18 cellular contexts compared by ENCODE assay signal in the genomic region with DNA sequence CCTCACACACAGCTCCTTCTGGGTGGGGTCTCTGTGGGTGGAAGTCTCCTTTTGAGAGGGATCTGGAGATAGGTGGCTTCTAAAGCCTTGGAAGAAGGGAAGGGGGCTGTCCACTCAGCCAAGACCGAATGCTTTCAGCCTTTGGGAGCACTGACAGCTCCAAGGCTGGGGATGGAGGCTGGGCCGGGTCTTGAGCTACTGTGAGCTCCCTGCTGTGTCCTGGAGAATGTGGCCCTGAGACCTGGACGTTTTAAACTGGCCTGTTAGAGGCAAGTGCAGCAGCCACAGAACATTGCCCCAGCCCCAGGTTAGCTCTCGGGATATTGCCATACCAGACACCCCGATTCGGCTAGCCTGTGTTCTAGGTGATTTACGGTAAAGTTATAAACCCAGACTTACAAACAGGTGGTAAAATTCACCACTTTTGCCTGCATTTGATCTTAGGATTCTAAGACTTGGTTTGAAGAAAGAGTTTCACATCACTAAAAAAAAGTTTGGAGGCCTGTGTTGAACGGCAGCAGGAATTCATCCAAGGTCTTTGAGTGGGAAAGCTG.
DNase-seq lines count a peak whose midpoint lies in the region; ATAC-seq, FAIRE-seq and TF ChIP-seq lines count a peak whose summit lies in the region.
"Had no signal": no experiment of that assay in that cellular context is flagged by ENCODE, and none has a peak within 500 bp of the region (broad histone marks: within the 10 kb centered on the region; RNA-seq: fewer than 3 reads in every experiment).

No MANE protein-coding gene starts in this region.

- in situ Hi-C loops in K562 (cut with MboI) = no loop called here

- H3K4me2 ChIP-seq in K562 (ENCODE audit: insufficient read depth, low read length) = no peak overlapping the region
- H3K4me2 ChIP-seq in hepatocyte = peak overlapping the region; percentile 9
- no peak overlapping the region for H3K4me2 ChIP-seq in osteoblast (ENCODE audit: insufficient read depth, low read length)
- H3K4me2 ChIP-seq: A549 had no signal

- no peak for ATAC-seq in K562
- no peak for ATAC-seq in upper lobe of right lung
- no peak for ATAC-seq in foreskin keratinocyte
- ATAC-seq: A549 had no signal

- H3K27me3 ChIP-seq in K562 (ENCODE audit: control insufficient read depth in 2 of 2, insufficient read depth in 2 of 2, low read length in 2 of 2) = peaks cover 36 to 87% of the 10 kb centered on the region in 2 experiments
- no peaks in the 10 kb centered on the region for H3K27me3 ChIP-seq in hepatocyte
- H3K27me3 ChIP-seq in osteoblast (ENCODE audit: insufficient read depth, low read length) = no peaks in the 10 kb centered on the region
- no peaks in the 10 kb centered on the region for H3K27me3 ChIP-seq in upper lobe of right lung
- H3K27me3 ChIP-seq in foreskin keratinocyte = no peaks in the 10 kb centered on the region
- H3K27me3 ChIP-seq in BE2C = no peaks in the 10 kb centered on the region
- H3K27me3 ChIP-seq: MG63, SJSA1 had no signal

- POLR2A ChIA-PET in K562 (lab: Yijun Ruan, JAX) = no interaction called here

- CTCF ChIA-PET in K562 (lab: Yijun Ruan, JAX; ENCODE audit: low intra/inter-chr PET ratio) = no interaction called here

- intact Hi-C loops in K562 (cut with micrococcal nuclease) (no loop called here), upper lobe of right lung (cut with DNase I) (no loop called here)

- TF ChIP-seq EP300 in K562 (IDR thresholded peaks at IDR 0.05; ENCODE audit: low read length) = no peak

- no peak for TF ChIP-seq RAD21 in K562 (CRISPR knock-in tag; conservative IDR thresholded peaks at IDR 0.05 in 1 of 2, IDR thresholded peaks at IDR 0.05 in 1 of 2)

- H3K9me1 ChIP-seq in K562 (ENCODE audit: control insufficient read depth, insufficient read depth, low read length) = no peaks in the 10 kb centered on the region

- no peak overlapping the region for H3K9ac ChIP-seq in K562 (ENCODE audit: insufficient read depth in 1 of 2, low read depth in 2 of 2, low read length in 2 of 2)

- H3K9me3 ChIP-seq in K562 (replicated peaks; ENCODE audit: control insufficient read depth, insufficient read depth, low read depth, low read length) (no peaks in the 10 kb centered on the region), hepatocyte (ENCODE audit: low read depth) (no peaks in the 10 kb centered on the region), osteoblast (ENCODE audit: low read depth, low read length) (no peaks in the 10 kb centered on the region), upper lobe of right lung (no peaks in the 10 kb centered on the region), BE2C (no peaks in the 10 kb centered on the region; the same call in 1 of the 2 replicates)
- H3K9me3 ChIP-seq: A549, MG63, SJSA1 had no signal

- TF ChIP-seq POLR2A in K562 (conservative IDR thresholded peaks at IDR 0.05) = no peak

- H4K20me1 ChIP-seq in K562 (replicated peaks; ENCODE audit: control insufficient read depth, insufficient read depth, low read length) (peaks cover 13% of the 10 kb centered on the region; the same call in 1 of the 2 replicates), hepatocyte (ENCODE audit: insufficient read depth, poor library complexity, severe bottlenecking) (no peaks in the 10 kb centered on the region), osteoblast (ENCODE audit: insufficient read depth, low read length) (no peaks in the 10 kb centered on the region)

- no peaks in the 10 kb centered on the region for H3K36me3 ChIP-seq in K562 (ENCODE audit: control insufficient read depth, insufficient read depth, low read length)
- H3K36me3 ChIP-seq in hepatocyte (replicated peaks; ENCODE audit: insufficient read depth, low read depth) = no peaks in the 10 kb centered on the region
- H3K36me3 ChIP-seq in osteoblast (ENCODE audit: insufficient read depth, low read length) = no peaks in the 10 kb centered on the region
- H3K36me3 ChIP-seq in upper lobe of right lung = no peaks in the 10 kb centered on the region
- no peaks in the 10 kb centered on the region for H3K36me3 ChIP-seq in BE2C
- H3K36me3 ChIP-seq: MG63 had no signal

- no peaks in the 10 kb centered on the region for H3K4me1 ChIP-seq in K562 (replicated peaks in 1 of 2; ENCODE audit: control insufficient read depth in 2 of 2, insufficient read depth in 2 of 2, low read length in 2 of 2)
- peaks cover 20% of the 10 kb centered on the region for H3K4me1 ChIP-seq in hepatocyte (ENCODE audit: insufficient read depth)
- no peaks in the 10 kb centered on the region for H3K4me1 ChIP-seq in osteoblast (ENCODE audit: insufficient read depth, low read length)
- H3K4me1 ChIP-seq in upper lobe of right lung = no peaks in the 10 kb centered on the region
- no peaks in the 10 kb centered on the region for H3K4me1 ChIP-seq in foreskin keratinocyte
- H3K4me1 ChIP-seq in BE2C = no peaks in the 10 kb centered on the region
- H3K4me1 ChIP-seq: A549, SJSA1 had no signal

- BruUV-seq in K562 (replicated peaks; lab: Mats Ljungman, UMichigan) = no TSS peak

- no peaks in the 10 kb centered on the region for H3K9me2 ChIP-seq in hepatocyte (replicated peaks; ENCODE audit: insufficient read depth)

- TF ChIP-seq CTCF in K562 (IDR thresholded peaks at IDR 0.05 in 2 of 3, conservative IDR thresholded peaks at IDR 0.05 in 1 of 3; ENCODE audit: insufficient read depth in 2 of 3, low read depth in 1 of 3, low read length in 3 of 3) (no peak), hepatocyte (IDR thresholded peaks at IDR 0.05; ENCODE audit: poor library complexity) (no peak), osteoblast (IDR thresholded peaks at IDR 0.05; ENCODE audit: extremely low read depth, low read depth, low read length) (no peak), upper lobe of right lung (IDR thresholded peaks at IDR 0.05) (no peak), foreskin keratinocyte (conservative IDR thresholded peaks at IDR 0.05) (no peak), BE2C (IDR thresholded peaks at IDR 0.05; ENCODE audit: low read depth, low read length) (no peak)

- 0% methylated on average over 8 of the region's 8 CpGs for WGBS in K562 (ENCODE audit: insufficient coverage, low coverage, missing lambda C conversion rate)
- WGBS in hepatocyte (ENCODE audit: low lambda C conversion rate, missing lambda C conversion rate) = 81% methylated on average over 8 of the region's 8 CpGs

- FAIRE-seq in K562 (lab: Jason Lieb, UNC) = no peak
- FAIRE-seq: A549 had no signal

- no peak for DNase-seq in K562 (ENCODE audit: extremely low read depth in 1 of 4, low spot score in 3 of 4)
- DNase-seq in hepatocyte (ENCODE audit: low spot score) = no peak
- DNase-seq in osteoblast (ENCODE audit: insufficient read length, low spot score, missing footprints) = peak; percentile 41
- peak; percentile 46 for DNase-seq in upper lobe of right lung
- no peak for DNase-seq in foreskin keratinocyte
- no peak for DNase-seq in BE2C
- DNase-seq in NCI-H1694 treated with DMSO at 0.1 percent for 48 hours (lab: John Stamatoyannopoulos, UW) = no peak
- DNase-seq: CD4-positive, CD25-positive, alpha-beta regulatory T cell; EL; GF-D8; MG63; NCI-H1092; NCI-H1436; NCI-H2029; NCI-H2227 treated with DMSO at 0.1 percent for 48 hours; NCI-H524 had no signal

- H2AFZ ChIP-seq in K562 (ENCODE audit: low read depth, low read length) (no peak overlapping the region), hepatocyte (no peak overlapping the region), osteoblast (ENCODE audit: low read length) (no peak overlapping the region)

- H3K79me2 ChIP-seq in K562 (ENCODE audit: control insufficient read depth, insufficient read depth, low read length) = no peaks in the 10 kb centered on the region
- no peaks in the 10 kb centered on the region for H3K79me2 ChIP-seq in hepatocyte
- H3K79me2 ChIP-seq in osteoblast (ENCODE audit: insufficient read depth, low read length) = no peaks in the 10 kb centered on the region

- H3K4me3 ChIP-seq in K562 (no peak overlapping the region), hepatocyte (no peak overlapping the region), osteoblast (ENCODE audit: insufficient read depth, low read length) (no peak overlapping the region), upper lobe of right lung (no peak overlapping the region), BE2C (ENCODE audit: low read depth, low read length) (no peak overlapping the region)
- H3K4me3 ChIP-seq: A549, MG63, SJSA1 had no signal

- no peak overlapping the region for H3K27ac ChIP-seq in K562 (ENCODE audit: extremely low read depth, low read depth, low read length)
- peak overlapping the region; percentile 57 for H3K27ac ChIP-seq in hepatocyte
- H3K27ac ChIP-seq in osteoblast (ENCODE audit: low read depth, low read length) = no peak overlapping the region
- H3K27ac ChIP-seq in upper lobe of right lung = no peak overlapping the region
- no peak overlapping the region for H3K27ac ChIP-seq in foreskin keratinocyte
- H3K27ac ChIP-seq: A549, SJSA1 had no signal

TF ChIP-seq in K562, 482 proteins besides CTCF, POLR2A, EP300 and RAD21 (continues in another document):
- TF ChIP-seq FOXK2 (conservative IDR thresholded peaks at IDR 0.05 in 1 of 2, IDR thresholded peaks at IDR 0.05 in 1 of 2; ENCODE audit: low read depth in 2 of 2) = no peak
- no peak for TF ChIP-seq ZNF146 (CRISPR knock-in tag; IDR thresholded peaks at IDR 0.05; ENCODE audit: unreplicated experiment)

Comparison
In these comparisons a context has a peak if more than half of its experiments do, and no peak if none do; other contexts are left out.
1. DNase-seq: peak in osteoblast (single experiment) and upper lobe of right lung (single experiment); none in K562 (0 of 4), hepatocyte (single experiment), foreskin keratinocyte (0 of 2), BE2C (single experiment) and NCI-H1694 treated with DMSO at 0.1 percent for 48 hours (single experiment).